Comparison of ENCODE assay signal across 14 cellular contexts in the genomic region with DNA sequence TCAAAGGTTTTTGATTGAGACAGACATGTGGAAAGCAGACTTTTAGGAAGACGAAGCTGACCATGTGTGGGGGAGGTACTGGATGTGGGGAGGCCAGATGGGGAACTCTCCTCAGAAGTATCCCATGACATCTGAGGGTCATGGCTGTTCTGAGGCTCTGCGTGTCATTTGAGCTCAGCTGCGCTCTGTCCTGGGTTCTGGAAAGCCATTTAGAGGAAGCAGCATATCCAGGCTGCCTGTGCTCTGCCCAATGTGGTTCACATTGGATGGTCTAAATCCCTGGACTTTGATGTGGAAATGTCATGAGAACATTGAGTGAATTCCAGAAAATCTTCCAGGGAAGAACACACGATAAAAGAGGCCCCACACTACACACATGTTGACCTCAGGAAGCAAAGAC.
"Had no signal": no experiment of that assay in that cellular context is flagged by ENCODE, and none has a peak within 500 bp of the region (broad histone marks: within the 10 kb centered on the region; RNA-seq: fewer than 3 reads in every experiment).

No MANE protein-coding gene starts in this region.

- DNase-seq: activated B cell treated with CpG ODN at 0.5 μM for 24 hours; activated CD4-positive, alpha-beta T cell treated with anti-CD3 and anti-CD28 coated beads, Interleukin-2, amount 50 U/mL, for 1 hour; activated CD8-positive, alpha-beta memory T cell treated with anti-CD3 and anti-CD28 coated beads, Interleukin-2, amount 50 U/mL, for 4 hours; activated effector memory CD4-positive, alpha-beta T cell treated with anti-CD3 and anti-CD28 coated beads, Interleukin-2, amount 50 U/mL, for 16 hours; activated naive CD4-positive, alpha-beta T cell treated with anti-CD3 and anti-CD28 coated beads for 36 hours; activated naive CD8-positive, alpha-beta T cell treated with anti-CD3 and anti-CD28 coated beads for 36 hours; activated T-cell treated with anti-CD3 and anti-CD28 coated beads, Interleukin-2, amount 50 U/mL, for 1 hour; adrenal gland; left ventricle myocardium inferior; stimulated activated CD4-positive, alpha-beta T cell treated with anti-CD3 and anti-CD28 coated beads, Interleukin-2, amount 100 ng/mL, for 48 hours; stimulated activated naive CD4-positive, alpha-beta T cell treated with Interleukin-2 at 50 U/mL for 16 hours; T-helper 1 cell; testis had no signal

- H3K36me3 ChIP-seq: adrenal gland, left ventricle myocardium inferior, right atrium auricular region had no signal

- H3K9me3 ChIP-seq: adrenal gland, left ventricle myocardium inferior, right atrium auricular region, testis had no signal

- H3K4me3 ChIP-seq: adrenal gland, left ventricle myocardium inferior, right atrium auricular region, testis had no signal

- H3K27me3 ChIP-seq: adrenal gland, right atrium auricular region, testis had no signal

- H3K27ac ChIP-seq: adrenal gland, left ventricle myocardium inferior, right atrium auricular region, testis had no signal

- H3K4me1 ChIP-seq: adrenal gland, left ventricle myocardium inferior, right atrium auricular region, testis had no signal
